Comparison of ENCODE assay signal across 8 cellular contexts in the genomic region with DNA sequence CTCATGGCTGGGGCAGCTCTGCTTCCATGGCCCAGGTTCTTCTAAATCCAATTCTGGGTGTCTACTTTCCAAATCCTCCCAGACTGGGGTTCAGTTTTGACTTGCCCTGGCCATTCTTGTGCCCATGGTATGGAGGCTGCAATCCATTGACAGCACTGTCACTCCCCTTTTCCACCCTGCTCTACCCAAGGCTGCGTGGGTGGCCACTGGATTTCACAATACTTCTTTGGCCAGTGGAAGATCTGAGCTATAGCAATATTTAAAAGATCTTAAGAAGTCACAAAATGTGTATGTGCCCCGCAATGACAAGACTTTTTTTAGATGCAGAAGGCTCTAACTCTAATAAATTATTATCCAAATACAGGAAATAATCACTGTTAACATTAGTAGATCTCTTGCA.
"Had no signal": no experiment of that assay in that cellular context is flagged by ENCODE, and none has a peak within 500 bp of the region (broad histone marks: within the 10 kb centered on the region; RNA-seq: fewer than 3 reads in every experiment).

No MANE protein-coding gene starts in this region.

- FAIRE-seq: H1, H54, HTR-8/SVneo had no signal

- DNase-seq: H9, HCEC 1CT, KBM-7 had no signal

- H3K27ac ChIP-seq: KMS-11 had no signal

- H3K4me3 Mint-ChIP-seq: GM23338, H9 had no signal

- H3K27ac Mint-ChIP-seq: GM23338, H9 had no signal

- H3K9ac ChIP-seq: KMS-11 had no signal

- ATAC-seq: GM23338 had no signal

- H3K4me3 ChIP-seq: GM23338 had no signal

- H2AFZ ChIP-seq: GM23338 had no signal

- H3K4me2 ChIP-seq: GM23338, KMS-11 had no signal
